In genomic region chr15:50353999-50354837, GRCh38 we compare ENCODE assay signal across 8 cellular contexts. TPM values are rescaled to one million over a fixed set of nuclear protein-coding genes. Genes with fewer than 3 reads are reported as not detected.
DNase-seq lines count a peak whose midpoint lies in the region; ATAC-seq and TF ChIP-seq lines count a peak whose summit lies in the region.

No MANE protein-coding gene starts in this region.

- BruUV-seq in HCT116 (replicated peaks; lab: Mats Ljungman, UMichigan) = no TSS peak

- peak overlapping the region; percentile 85 for H3K9ac ChIP-seq in HCT116 (ENCODE audit: low read length)

- POLR2A ChIA-PET in HCT116 (lab: Charles Lee) = interaction anchor here (0.5 to 2.1 kb wide), 6 partner anchors 18 to 1865 kb away, joined by 3 to 8 read pairs (median 4); partner anchors contain the start of gene USP8

- H3K9me2 ChIP-seq in HCT116 (ENCODE audit: insufficient read depth) = no peaks in the 10 kb centered on the region

- intact Hi-C loops in HCT116 (cut with micrococcal nuclease) = no loop called here

- H3K79me2 ChIP-seq in HCT116 (ENCODE audit: insufficient read depth, low read length) = peaks cover 93% of the 10 kb centered on the region

- peak overlapping the region; percentile 81 for H3K4me2 ChIP-seq in HCT116 (ENCODE audit: low read length)

- no peaks in the 10 kb centered on the region for H3K27me3 ChIP-seq in HCT116 (ENCODE audit: insufficient read depth, low read length)

- H3K9me3 ChIP-seq in HCT116 (ENCODE audit: control insufficient read depth in 1 of 2, insufficient read depth in 1 of 2, low read depth in 1 of 2, low read length in 2 of 2) = no peaks in the 10 kb centered on the region

- TF ChIP-seq CTCF in HCT116 (IDR thresholded peaks at IDR 0.05 in 2 of 3, conservative IDR thresholded peaks at IDR 0.05 in 1 of 3; ENCODE audit: borderline replicate concordance in 1 of 3, insufficient read depth in 1 of 3, low read depth in 2 of 3, low read length in 2 of 3) = no peak

- H3K4me3 ChIP-seq in HCT116 (replicated peaks in 1 of 2; ENCODE audit: low read depth in 1 of 2, low read length in 2 of 2) = peak overlapping the region; percentile 63 to 78

- no peak overlapping the region for H2AFZ ChIP-seq in HCT116 (ENCODE audit: low read depth, low read length, poor library complexity, severe bottlenecking)

- H3K36me3 ChIP-seq in HCT116 (ENCODE audit: control insufficient read depth in 1 of 2, insufficient read depth in 2 of 2, low read length in 2 of 2) = peaks cover 9 to 10% of the 10 kb centered on the region in 2 experiments

- CTCF ChIA-PET in HCT116 (lab: Charles Lee) = interaction anchor here (1.0 to 1.4 kb wide), 2 partner anchors 38 to 206 kb away, joined by 3 to 5 read pairs; no protein-coding TSS in a partner anchor

- DNase-seq in HCT116 (ENCODE audit: low read depth, low spot score) = peak; percentile 19
- DNase-seq in MV-4-11 (lab: John Stamatoyannopoulos, UW) = peak; percentile 57
- DNase-seq in cerebellar cortex (ENCODE audit: low spot score) = peak; percentile 66
- DNase-seq in kidney glomerular epithelial cell (lab: John Stamatoyannopoulos, UW) = peak; percentile 56
- peak; percentile 62 for DNase-seq in stimulated activated CD4-positive, alpha-beta T cell treated with anti-CD3 and anti-CD28 coated beads, Interleukin-15, amount 100 ng/mL, for 24 hours

- H3K27ac ChIP-seq in HCT116 (ENCODE audit: low read depth, low read length) = peak overlapping the region; percentile 99

- TF ChIP-seq RAD21 in HCT116 (IDR thresholded peaks at IDR 0.05; ENCODE audit: low read depth) = no peak

- peaks cover 14 to 20% of the 10 kb centered on the region in 2 experiments for H3K4me1 ChIP-seq in HCT116 (ENCODE audit: control insufficient read depth in 1 of 2, insufficient read depth in 2 of 2, low read length in 2 of 2)

- peak; percentile 29 for ATAC-seq in HCT116
- peak; percentile 54 to 55 for ATAC-seq in activated CD4-positive, CD25-positive, alpha-beta regulatory T cell treated with anti-CD3 and anti-CD28 coated beads, Interleukin-2, amount 50 U/mL, for 24 hours
- no peak for ATAC-seq in GM18858 (IDR thresholded peaks at IDR 0.05; ENCODE audit: unreplicated experiment)

- RAD21 ChIA-PET in HCT116 (lab: Charles Lee; ENCODE audit: low non-redundant PET in 1 of 2, low total read pairs in 2 of 2, uncharacterized antibody in 2 of 2, unreplicated experiment in 2 of 2) = no interaction called here

- H4K20me1 ChIP-seq in HCT116 (ENCODE audit: insufficient read depth) = no peaks in the 10 kb centered on the region

- TF ChIP-seq POLR2A in GM10847 (IDR thresholded peaks at IDR 0.05; ENCODE audit: extremely low read depth, insufficient read length) = peak; percentile 44
- peak; percentile 43 for TF ChIP-seq POLR2A in HCT116 (IDR thresholded peaks at IDR 0.05; ENCODE audit: borderline replicate concordance, extremely low read depth, insufficient read depth, insufficient read length)

TF ChIP-seq in HCT116, 20 proteins besides CTCF, POLR2A, EP300 and RAD21:
- TF ChIP-seq YY1 (IDR thresholded peaks at IDR 0.05; ENCODE audit: extremely low read depth, insufficient replicate concordance, low read depth, low read length) (no peak), ZFX (IDR thresholded peaks at IDR 0.05) (peak; percentile 69)

RNA-seq across cellular contexts. Expression of gene GABPB1, which starts 0.8 kb away (rescaled TPM):
- 20.1 TPM for total RNA-seq in HCT116 (2021; ENCODE audit: unreplicated experiment)
- 15.6 and 16.4 TPM in 2 replicates for polyA plus RNA-seq in HCT116 (2012)
